ENCODE assay signal across 8 cellular contexts in the genomic region with DNA sequence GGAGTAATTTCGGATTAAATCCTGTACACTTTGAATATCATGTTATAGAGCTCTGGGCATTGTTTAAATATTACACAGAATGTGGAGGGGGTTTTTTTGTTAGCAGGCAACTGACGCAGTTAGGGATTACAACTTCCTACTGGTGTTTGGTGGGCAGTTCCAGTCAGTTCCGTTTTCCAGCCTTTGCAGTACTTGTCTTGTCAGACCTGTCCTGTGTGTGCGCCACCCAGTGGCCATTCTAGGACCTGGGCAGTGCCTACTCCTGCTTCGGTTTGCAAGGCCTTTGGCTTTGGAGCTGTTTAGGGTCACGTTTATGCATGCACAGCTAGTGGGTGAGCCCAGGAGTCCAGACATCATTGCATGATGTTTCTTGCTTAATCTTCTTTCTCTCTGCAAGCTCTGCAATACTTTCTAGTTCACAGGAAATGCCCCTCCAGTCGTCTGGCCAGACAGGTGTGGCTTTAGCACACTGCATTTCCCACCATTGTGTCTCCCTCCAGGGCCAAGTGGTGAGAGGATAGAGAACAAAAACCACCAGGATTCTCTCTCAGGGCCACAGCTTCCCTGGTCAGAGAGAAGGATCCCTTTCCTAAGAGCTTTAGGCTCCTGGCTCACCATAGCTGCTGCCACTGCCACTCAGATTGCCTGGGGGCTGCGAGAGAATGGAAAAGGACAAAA.
DNase-seq lines count a peak whose midpoint lies in the region; ATAC-seq lines count a peak whose summit lies in the region.

No MANE protein-coding gene starts in this region.

- POLR2A ChIA-PET in activated CD4-positive, alpha-beta T cell treated with anti-CD3 and anti-CD28 coated beads, Interleukin-2, amount 10 ng/mL, durations not matched to agents 7 days and 5 days (lab: Charles Lee), result no interaction called here

- no peak overlapping the region for H3K4me3 Mint-ChIP-seq in activated CD4-positive, alpha-beta T cell treated with anti-CD3 and anti-CD28 coated beads, Interleukin-2, amount 10 ng/mL, durations not matched to agents 7 days and 5 days

- H3K27ac Mint-ChIP-seq in activated CD4-positive, alpha-beta T cell treated with anti-CD3 and anti-CD28 coated beads, Interleukin-2, amount 10 ng/mL, durations not matched to agents 7 days and 5 days, result peak overlapping the region; percentile 9

- H3K36me3 Mint-ChIP-seq in activated CD4-positive, alpha-beta T cell treated with anti-CD3 and anti-CD28 coated beads, Interleukin-2, amount 10 ng/mL, durations not matched to agents 7 days and 5 days (ENCODE audit: low read depth), result peaks cover 10% of the 10 kb centered on the region

- DNase-seq in AML-193 (lab: John Stamatoyannopoulos, UW), result peak; percentile 91 to 92
- DNase-seq in NCI-H524 (lab: John Stamatoyannopoulos, UW), result peak; percentile 46 to 79
- peak; percentile 83 for DNase-seq in activated CD4-positive, alpha-beta T cell treated with anti-CD3 and anti-CD28 coated beads, Interleukin-2, amount 10 ng/mL, durations not matched to agents 7 days and 5 days
- DNase-seq in dermis blood vessel endothelial cell, result peak; percentile 96
- DNase-seq in lung microvascular endothelial cell (ENCODE audit: low read depth in 2 of 2), result peak; percentile 90 to 93
- DNase-seq in stimulated activated CD8-positive, alpha-beta memory T cell treated with anti-CD3 and anti-CD28 coated beads, Interleukin-12 subunit alpha, Interleukin-12 subunit beta, amount 100 ng/mL, for 1 hour (ENCODE audit: low read depth), result peak; percentile 76

- H3K9me3 Mint-ChIP-seq in activated CD4-positive, alpha-beta T cell treated with anti-CD3 and anti-CD28 coated beads, Interleukin-2, amount 10 ng/mL, durations not matched to agents 7 days and 5 days, result no peaks in the 10 kb centered on the region

- no peaks in the 10 kb centered on the region for H3K27me3 Mint-ChIP-seq in activated CD4-positive, alpha-beta T cell treated with anti-CD3 and anti-CD28 coated beads, Interleukin-2, amount 10 ng/mL, durations not matched to agents 7 days and 5 days

- peaks cover 56% of the 10 kb centered on the region for H3K4me1 Mint-ChIP-seq in activated CD4-positive, alpha-beta T cell treated with anti-CD3 and anti-CD28 coated beads, Interleukin-2, amount 10 ng/mL, durations not matched to agents 7 days and 5 days

- ATAC-seq in GM19035 (IDR thresholded peaks at IDR 0.05; ENCODE audit: unreplicated experiment) (peak; percentile 70), HG03280 (IDR thresholded peaks at IDR 0.05; ENCODE audit: unreplicated experiment) (peak; percentile 74)

- CTCF ChIA-PET in activated CD4-positive, alpha-beta T cell treated with anti-CD3 and anti-CD28 coated beads, Interleukin-2, amount 10 ng/mL, durations not matched to agents 7 days and 5 days (lab: Charles Lee), result interaction anchor here (0.6 to 6.2 kb wide), 14 partner anchors 8 to 1297 kb away, joined by 3 to 65 read pairs (median 4); partner anchors contain the start of gene STARD3NL

Comparison
In these comparisons a context has a peak if more than half of its experiments do, and no peak if none do; other contexts are left out.
1. Peak in every context shown above with its lines: DNase-seq and ATAC-seq.